In the genomic region with DNA sequence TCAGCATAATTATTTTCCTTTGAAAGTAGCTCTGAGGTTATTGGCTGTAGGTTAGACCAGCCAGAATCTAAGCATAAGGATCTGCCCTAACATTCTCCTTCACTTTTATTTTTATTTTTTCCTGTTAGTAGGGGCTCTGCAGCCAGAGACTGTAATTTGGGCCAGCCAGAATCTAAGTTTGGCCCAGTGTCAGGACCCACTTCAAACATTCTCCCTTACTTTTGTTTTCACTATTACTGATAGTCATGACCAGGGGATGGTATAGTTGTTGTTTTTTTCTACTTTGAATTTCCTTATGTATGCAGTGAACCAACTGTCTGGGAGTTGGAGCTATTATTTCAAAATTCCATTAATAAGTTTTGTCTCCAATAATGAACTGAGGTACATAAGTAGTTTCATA, we compare ENCODE assay signal across 22 cellular contexts.
"Had no signal": no experiment of that assay in that cellular context is flagged by ENCODE, and none has a peak within 500 bp of the region (broad histone marks: within the 10 kb centered on the region; RNA-seq: fewer than 3 reads in every experiment).

No MANE protein-coding gene starts in this region.

- H3K27me3 ChIP-seq: esophagus squamous epithelium, foreskin keratinocyte, neural progenitor cell, pancreas, thyroid gland, upper lobe of right lung had no signal

- ATAC-seq: effector memory CD8-positive, alpha-beta T cell; foreskin keratinocyte; left cardiac atrium; lower lobe of right lung; natural killer cell treated with Interleukin-12 subunit alpha and Interleukin-12 subunit beta and Interleukin-15 and Interleukin-18, amount 100 ng/mL, for 72 hours; pancreas; right cardiac atrium; upper lobe of right lung had no signal

- H3K9me3 ChIP-seq: esophagus squamous epithelium, left ventricle myocardium inferior, lower lobe of right lung, pancreas, thyroid gland, upper lobe of right lung had no signal

- H3K36me3 ChIP-seq: esophagus squamous epithelium, left ventricle myocardium inferior, lower lobe of right lung, neural progenitor cell, pancreas, thyroid gland, upper lobe of right lung had no signal

- H3K27ac ChIP-seq: epithelial cell of prostate, esophagus squamous epithelium, foreskin keratinocyte, left ventricle myocardium inferior, lower lobe of right lung, neural progenitor cell, pancreas, thyroid gland, upper lobe of right lung had no signal

- H2AFZ ChIP-seq: neural progenitor cell had no signal

- DNase-seq: effector memory CD8-positive, alpha-beta T cell; esophagus squamous epithelium; foreskin keratinocyte; immature natural killer cell; kidney; left cardiac atrium; left ventricle myocardium inferior; lower lobe of right lung; mesenchymal stem cell; midbrain; nucleus accumbens; pancreas; right cardiac atrium; small intestine; stimulated activated CD4-positive, alpha-beta T cell treated with anti-CD3 and anti-CD28 coated beads, Interleukin-12 subunit alpha, Interleukin-12 subunit beta, amount 100 ng/mL, for 4 hours; stimulated activated naive CD4-positive, alpha-beta T cell treated with Interleukin-2 at 50 U/mL for 16 hours; thyroid gland; upper lobe of right lung had no signal

- FAIRE-seq: colon, kidney, pancreas, small intestine had no signal

- H3K4me3 ChIP-seq: esophagus squamous epithelium, left ventricle myocardium inferior, lower lobe of right lung, neural progenitor cell, pancreas, thyroid gland, upper lobe of right lung had no signal

- H3K4me2 ChIP-seq: neural progenitor cell had no signal

- H3K4me1 ChIP-seq: left ventricle myocardium inferior, lower lobe of right lung, neural progenitor cell, pancreas, thyroid gland, upper lobe of right lung had no signal

- H3K9ac ChIP-seq: neural progenitor cell had no signal
